Comparison of ENCODE assay signal across 1 cellular context in the genomic region with DNA sequence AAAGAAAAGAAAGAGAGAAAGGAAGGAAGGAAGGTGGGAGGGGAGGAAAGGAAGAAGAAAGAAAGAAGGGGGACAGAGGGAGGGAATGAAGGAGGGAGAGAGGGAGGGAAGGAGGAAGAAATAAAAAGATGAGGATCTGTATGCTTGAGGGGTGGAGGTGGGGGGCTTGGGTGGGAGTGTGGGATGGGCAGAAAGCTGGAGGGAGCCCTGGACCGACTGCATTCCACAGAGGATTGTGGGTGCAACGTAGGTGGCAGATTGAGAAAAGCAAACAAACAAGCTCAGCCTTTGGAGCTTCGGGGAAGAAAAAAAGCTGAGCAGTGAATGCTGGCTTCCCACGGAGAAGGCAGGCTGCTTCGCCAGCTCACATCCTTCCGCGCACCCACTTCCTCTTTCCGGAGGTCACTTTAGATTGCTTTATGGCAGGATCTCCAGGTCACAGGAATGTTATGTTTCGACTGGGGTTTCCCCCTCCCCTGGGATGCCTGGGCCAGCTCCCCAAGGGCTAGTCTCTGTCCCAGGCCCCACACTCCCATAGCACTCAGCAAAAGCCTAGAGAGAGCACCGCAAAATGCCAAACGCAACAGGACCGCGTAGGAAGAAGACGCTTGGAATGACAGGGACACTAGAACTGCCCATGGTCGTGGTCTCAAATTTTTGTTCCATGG.
TF ChIP-seq lines count a peak whose summit lies in the region.

No MANE protein-coding gene starts in this region.

TF ChIP-seq in HepG2, 621 proteins besides CTCF, POLR2A, EP300 and RAD21 (continued from another document and continues in another):
- TF ChIP-seq, protein P1, sequence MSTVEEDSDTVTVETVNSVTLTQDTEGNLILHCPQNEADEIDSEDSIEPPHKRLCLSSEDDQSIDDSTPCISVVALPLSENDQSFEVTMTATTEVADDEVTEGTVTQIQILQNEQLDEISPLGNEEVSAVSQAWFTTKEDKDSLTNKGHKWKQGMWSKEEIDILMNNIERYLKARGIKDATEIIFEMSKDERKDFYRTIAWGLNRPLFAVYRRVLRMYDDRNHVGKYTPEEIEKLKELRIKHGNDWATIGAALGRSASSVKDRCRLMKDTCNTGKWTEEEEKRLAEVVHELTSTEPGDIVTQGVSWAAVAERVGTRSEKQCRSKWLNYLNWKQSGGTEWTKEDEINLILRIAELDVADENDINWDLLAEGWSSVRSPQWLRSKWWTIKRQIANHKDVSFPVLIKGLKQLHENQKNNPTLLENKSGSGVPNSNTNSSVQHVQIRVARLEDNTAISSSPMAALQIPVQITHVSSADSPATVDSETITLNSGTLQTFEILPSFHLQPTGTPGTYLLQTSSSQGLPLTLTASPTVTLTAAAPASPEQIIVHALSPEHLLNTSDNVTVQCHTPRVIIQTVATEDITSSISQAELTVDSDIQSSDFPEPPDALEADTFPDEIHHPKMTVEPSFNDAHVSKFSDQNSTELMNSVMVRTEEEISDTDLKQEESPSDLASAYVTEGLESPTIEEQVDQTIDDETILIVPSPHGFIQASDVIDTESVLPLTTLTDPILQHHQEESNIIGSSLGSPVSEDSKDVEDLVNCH (CRISPR knock-in tag; IDR thresholded peaks at IDR 0.05), result no peak
- TF ChIP-seq EHMT2 (IDR thresholded peaks at IDR 0.05; ENCODE audit: borderline replicate concordance, low read depth, low read length), result no peak
- TF ChIP-seq, protein P2, sequence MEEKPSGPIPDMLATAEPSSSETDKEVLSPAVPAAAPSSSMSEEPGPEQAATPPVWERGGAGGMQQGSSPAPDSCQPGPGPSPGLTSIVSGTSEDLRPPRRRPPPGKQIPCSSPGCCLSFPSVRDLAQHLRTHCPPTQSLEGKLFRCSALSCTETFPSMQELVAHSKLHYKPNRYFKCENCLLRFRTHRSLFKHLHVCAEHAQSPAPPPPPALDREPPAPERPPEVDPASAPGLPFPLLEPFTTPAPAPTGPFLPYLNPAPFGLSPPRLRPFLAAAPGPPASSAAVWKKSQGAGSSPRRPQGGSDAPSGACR (CRISPR knock-in tag; IDR thresholded peaks at IDR 0.05), result no peak; the same call in 1 of the 2 replicates
- TF ChIP-seq, protein P3, sequence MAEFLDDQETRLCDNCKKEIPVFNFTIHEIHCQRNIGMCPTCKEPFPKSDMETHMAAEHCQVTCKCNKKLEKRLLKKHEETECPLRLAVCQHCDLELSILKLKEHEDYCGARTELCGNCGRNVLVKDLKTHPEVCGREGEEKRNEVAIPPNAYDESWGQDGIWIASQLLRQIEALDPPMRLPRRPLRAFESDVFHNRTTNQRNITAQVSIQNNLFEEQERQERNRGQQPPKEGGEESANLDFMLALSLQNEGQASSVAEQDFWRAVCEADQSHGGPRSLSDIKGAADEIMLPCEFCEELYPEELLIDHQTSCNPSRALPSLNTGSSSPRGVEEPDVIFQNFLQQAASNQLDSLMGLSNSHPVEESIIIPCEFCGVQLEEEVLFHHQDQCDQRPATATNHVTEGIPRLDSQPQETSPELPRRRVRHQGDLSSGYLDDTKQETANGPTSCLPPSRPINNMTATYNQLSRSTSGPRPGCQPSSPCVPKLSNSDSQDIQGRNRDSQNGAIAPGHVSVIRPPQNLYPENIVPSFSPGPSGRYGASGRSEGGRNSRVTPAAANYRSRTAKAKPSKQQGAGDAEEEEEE (CRISPR knock-in tag; IDR thresholded peaks at IDR 0.05; ENCODE audit: borderline replicate concordance), result no peak
- TF ChIP-seq, protein P4, sequence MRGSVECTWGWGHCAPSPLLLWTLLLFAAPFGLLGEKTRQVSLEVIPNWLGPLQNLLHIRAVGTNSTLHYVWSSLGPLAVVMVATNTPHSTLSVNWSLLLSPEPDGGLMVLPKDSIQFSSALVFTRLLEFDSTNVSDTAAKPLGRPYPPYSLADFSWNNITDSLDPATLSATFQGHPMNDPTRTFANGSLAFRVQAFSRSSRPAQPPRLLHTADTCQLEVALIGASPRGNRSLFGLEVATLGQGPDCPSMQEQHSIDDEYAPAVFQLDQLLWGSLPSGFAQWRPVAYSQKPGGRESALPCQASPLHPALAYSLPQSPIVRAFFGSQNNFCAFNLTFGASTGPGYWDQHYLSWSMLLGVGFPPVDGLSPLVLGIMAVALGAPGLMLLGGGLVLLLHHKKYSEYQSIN (CRISPR knock-in tag; IDR thresholded peaks at IDR 0.05; ENCODE audit: borderline replicate concordance), result no peak
- TF ChIP-seq, protein P5, sequence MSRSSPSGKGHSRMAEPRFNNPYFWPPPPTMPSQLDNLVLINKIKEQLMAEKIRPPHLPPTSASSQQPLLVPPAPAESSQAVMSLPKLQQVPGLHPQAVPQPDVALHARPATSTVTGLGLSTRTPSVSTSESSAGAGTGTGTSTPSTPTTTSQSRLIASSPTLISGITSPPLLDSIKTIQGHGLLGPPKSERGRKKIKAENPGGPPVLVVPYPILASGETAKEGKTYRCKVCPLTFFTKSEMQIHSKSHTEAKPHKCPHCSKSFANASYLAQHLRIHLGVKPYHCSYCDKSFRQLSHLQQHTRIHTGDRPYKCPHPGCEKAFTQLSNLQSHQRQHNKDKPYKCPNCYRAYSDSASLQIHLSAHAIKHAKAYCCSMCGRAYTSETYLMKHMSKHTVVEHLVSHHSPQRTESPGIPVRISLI (CRISPR knock-in tag; IDR thresholded peaks at IDR 0.05; ENCODE audit: borderline replicate concordance), result peak; percentile 94
- TF ChIP-seq ZBTB8A (CRISPR knock-in tag; IDR thresholded peaks at IDR 0.05; ENCODE audit: borderline replicate concordance, low read depth), result no peak
- peak; percentile 86 for TF ChIP-seq FOXO1 (CRISPR knock-in tag; IDR thresholded peaks at IDR 0.05)
- TF ChIP-seq ZFY (CRISPR knock-in tag; IDR thresholded peaks at IDR 0.05), result no peak
- TF ChIP-seq, protein P6, sequence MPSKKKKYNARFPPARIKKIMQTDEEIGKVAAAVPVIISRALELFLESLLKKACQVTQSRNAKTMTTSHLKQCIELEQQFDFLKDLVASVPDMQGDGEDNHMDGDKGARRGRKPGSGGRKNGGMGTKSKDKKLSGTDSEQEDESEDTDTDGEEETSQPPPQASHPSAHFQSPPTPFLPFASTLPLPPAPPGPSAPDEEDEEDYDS (CRISPR knock-in tag; IDR thresholded peaks at IDR 0.05), result peak; percentile 31; the same call in 1 of the 2 replicates
- no peak for TF ChIP-seq SCMH1 (CRISPR knock-in tag; IDR thresholded peaks at IDR 0.05; ENCODE audit: borderline replicate concordance)
- TF ChIP-seq PPARG (CRISPR knock-in tag; conservative IDR thresholded peaks at IDR 0.05), result peak; percentile 80
- no peak for TF ChIP-seq NFYB (CRISPR knock-in tag; IDR thresholded peaks at IDR 0.05)
- no peak for TF ChIP-seq NKX3-1 (CRISPR knock-in tag; IDR thresholded peaks at IDR 0.05)
- TF ChIP-seq, protein P7, sequence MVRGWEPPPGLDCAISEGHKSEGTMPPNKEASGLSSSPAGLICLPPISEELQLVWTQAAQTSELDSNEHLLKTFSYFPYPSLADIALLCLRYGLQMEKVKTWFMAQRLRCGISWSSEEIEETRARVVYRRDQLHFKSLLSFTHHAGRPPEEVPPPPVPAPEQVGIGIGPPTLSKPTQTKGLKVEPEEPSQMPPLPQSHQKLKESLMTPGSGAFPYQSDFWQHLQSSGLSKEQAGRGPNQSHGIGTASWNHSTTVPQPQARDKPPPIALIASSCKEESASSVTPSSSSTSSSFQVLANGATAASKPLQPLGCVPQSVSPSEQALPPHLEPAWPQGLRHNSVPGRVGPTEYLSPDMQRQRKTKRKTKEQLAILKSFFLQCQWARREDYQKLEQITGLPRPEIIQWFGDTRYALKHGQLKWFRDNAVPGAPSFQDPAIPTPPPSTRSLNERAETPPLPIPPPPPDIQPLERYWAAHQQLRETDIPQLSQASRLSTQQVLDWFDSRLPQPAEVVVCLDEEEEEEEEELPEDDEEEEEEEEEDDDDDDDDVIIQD (CRISPR knock-in tag; IDR thresholded peaks at IDR 0.05; ENCODE audit: low read depth), result peak; percentile 91; the same call in 1 of the 2 replicates
- TF ChIP-seq ZNF776 (CRISPR knock-in tag; IDR thresholded peaks at IDR 0.05), result no peak
- TF ChIP-seq KAT8 (CRISPR knock-in tag; IDR thresholded peaks at IDR 0.05), result peak; percentile 62; the same call in 1 of the 2 replicates
- TF ChIP-seq PCBP2 (optimal IDR thresholded peaks at IDR 0.05; ENCODE audit: low read depth, low read length, poor library complexity, severe bottlenecking), result no peak
- peak; percentile 62; the same call in 1 of the 2 replicates for TF ChIP-seq ZNF614 (CRISPR knock-in tag; IDR thresholded peaks at IDR 0.05; ENCODE audit: borderline replicate concordance)
- TF ChIP-seq, protein P8, sequence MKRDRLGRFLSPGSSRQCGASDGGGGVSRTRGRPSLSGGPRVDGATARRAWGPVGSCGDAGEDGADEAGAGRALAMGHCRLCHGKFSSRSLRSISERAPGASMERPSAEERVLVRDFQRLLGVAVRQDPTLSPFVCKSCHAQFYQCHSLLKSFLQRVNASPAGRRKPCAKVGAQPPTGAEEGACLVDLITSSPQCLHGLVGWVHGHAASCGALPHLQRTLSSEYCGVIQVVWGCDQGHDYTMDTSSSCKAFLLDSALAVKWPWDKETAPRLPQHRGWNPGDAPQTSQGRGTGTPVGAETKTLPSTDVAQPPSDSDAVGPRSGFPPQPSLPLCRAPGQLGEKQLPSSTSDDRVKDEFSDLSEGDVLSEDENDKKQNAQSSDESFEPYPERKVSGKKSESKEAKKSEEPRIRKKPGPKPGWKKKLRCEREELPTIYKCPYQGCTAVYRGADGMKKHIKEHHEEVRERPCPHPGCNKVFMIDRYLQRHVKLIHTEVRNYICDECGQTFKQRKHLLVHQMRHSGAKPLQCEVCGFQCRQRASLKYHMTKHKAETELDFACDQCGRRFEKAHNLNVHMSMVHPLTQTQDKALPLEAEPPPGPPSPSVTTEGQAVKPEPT (CRISPR knock-in tag; IDR thresholded peaks at IDR 0.05; ENCODE audit: low read depth), result no peak
- no peak for TF ChIP-seq CREB1 (IDR thresholded peaks at IDR 0.05)
- no peak for TF ChIP-seq CREB1 (CRISPR knock-in tag; IDR thresholded peaks at IDR 0.05)
- no peak for TF ChIP-seq ZNF768 (CRISPR knock-in tag; IDR thresholded peaks at IDR 0.05)
- TF ChIP-seq ZNF788 (CRISPR knock-in tag; IDR thresholded peaks at IDR 0.05; ENCODE audit: borderline replicate concordance), result peak; percentile 64; the same call in 1 of the 2 replicates
- TF ChIP-seq, protein P9, sequence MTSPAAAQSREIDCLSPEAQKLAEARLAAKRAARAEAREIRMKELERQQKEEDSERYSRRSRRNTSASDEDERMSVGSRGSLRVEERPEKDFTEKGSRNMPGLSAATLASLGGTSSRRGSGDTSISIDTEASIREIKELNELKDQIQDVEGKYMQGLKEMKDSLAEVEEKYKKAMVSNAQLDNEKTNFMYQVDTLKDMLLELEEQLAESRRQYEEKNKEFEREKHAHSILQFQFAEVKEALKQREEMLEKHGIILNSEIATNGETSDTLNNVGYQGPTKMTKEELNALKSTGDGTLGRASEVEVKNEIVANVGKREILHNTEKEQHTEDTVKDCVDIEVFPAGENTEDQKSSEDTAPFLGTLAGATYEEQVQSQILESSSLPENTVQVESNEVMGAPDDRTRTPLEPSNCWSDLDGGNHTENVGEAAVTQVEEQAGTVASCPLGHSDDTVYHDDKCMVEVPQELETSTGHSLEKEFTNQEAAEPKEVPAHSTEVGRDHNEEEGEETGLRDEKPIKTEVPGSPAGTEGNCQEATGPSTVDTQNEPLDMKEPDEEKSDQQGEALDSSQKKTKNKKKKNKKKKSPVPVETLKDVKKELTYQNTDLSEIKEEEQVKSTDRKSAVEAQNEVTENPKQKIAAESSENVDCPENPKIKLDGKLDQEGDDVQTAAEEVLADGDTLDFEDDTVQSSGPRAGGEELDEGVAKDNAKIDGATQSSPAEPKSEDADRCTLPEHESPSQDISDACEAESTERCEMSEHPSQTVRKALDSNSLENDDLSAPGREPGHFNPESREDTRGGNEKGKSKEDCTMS (CRISPR knock-in tag; conservative IDR thresholded peaks at IDR 0.05), result no peak
- TF ChIP-seq ZNF567 (CRISPR knock-in tag; IDR thresholded peaks at IDR 0.05; ENCODE audit: borderline replicate concordance), result no peak
- peak; percentile 26 for TF ChIP-seq ZNF883 (CRISPR knock-in tag; IDR thresholded peaks at IDR 0.05; ENCODE audit: not compliant biosample characterization)
- no peak; the same call in 1 of the 2 replicates for TF ChIP-seq HDAC1 (CRISPR knock-in tag; IDR thresholded peaks at IDR 0.05)
- TF ChIP-seq, protein P10, sequence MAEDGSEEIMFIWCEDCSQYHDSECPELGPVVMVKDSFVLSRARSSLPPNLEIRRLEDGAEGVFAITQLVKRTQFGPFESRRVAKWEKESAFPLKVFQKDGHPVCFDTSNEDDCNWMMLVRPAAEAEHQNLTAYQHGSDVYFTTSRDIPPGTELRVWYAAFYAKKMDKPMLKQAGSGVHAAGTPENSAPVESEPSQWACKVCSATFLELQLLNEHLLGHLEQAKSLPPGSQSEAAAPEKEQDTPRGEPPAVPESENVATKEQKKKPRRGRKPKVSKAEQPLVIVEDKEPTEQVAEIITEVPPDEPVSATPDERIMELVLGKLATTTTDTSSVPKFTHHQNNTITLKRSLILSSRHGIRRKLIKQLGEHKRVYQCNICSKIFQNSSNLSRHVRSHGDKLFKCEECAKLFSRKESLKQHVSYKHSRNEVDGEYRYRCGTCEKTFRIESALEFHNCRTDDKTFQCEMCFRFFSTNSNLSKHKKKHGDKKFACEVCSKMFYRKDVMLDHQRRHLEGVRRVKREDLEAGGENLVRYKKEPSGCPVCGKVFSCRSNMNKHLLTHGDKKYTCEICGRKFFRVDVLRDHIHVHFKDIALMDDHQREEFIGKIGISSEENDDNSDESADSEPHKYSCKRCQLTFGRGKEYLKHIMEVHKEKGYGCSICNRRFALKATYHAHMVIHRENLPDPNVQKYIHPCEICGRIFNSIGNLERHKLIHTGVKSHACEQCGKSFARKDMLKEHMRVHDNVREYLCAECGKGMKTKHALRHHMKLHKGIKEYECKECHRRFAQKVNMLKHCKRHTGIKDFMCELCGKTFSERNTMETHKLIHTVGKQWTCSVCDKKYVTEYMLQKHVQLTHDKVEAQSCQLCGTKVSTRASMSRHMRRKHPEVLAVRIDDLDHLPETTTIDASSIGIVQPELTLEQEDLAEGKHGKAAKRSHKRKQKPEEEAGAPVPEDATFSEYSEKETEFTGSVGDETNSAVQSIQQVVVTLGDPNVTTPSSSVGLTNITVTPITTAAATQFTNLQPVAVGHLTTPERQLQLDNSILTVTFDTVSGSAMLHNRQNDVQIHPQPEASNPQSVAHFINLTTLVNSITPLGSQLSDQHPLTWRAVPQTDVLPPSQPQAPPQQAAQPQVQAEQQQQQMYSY (CRISPR knock-in tag; IDR thresholded peaks at IDR 0.05), result no peak
- no peak; the same call in 1 of the 2 replicates for TF ChIP-seq KAT7 (CRISPR knock-in tag; IDR thresholded peaks at IDR 0.05; ENCODE audit: borderline replicate concordance)
- TF ChIP-seq SNAI1 (CRISPR knock-in tag; IDR thresholded peaks at IDR 0.05; ENCODE audit: borderline replicate concordance), result no peak
- TF ChIP-seq ZNF777 (CRISPR knock-in tag; IDR thresholded peaks at IDR 0.05), result no peak
- TF ChIP-seq PAWR (CRISPR knock-in tag; IDR thresholded peaks at IDR 0.05; ENCODE audit: borderline replicate concordance), result no peak
- no peak for TF ChIP-seq ZNF484 (CRISPR knock-in tag; IDR thresholded peaks at IDR 0.05; ENCODE audit: borderline replicate concordance, low read depth)
- no peak for TF ChIP-seq ZNF879 (CRISPR knock-in tag; IDR thresholded peaks at IDR 0.05)
- no peak for TF ChIP-seq ZNF7 (CRISPR knock-in tag; IDR thresholded peaks at IDR 0.05)
- TF ChIP-seq KDM5B (CRISPR knock-in tag; IDR thresholded peaks at IDR 0.05; ENCODE audit: borderline replicate concordance), result peak; percentile 47; the same call in 1 of the 2 replicates
- no peak for TF ChIP-seq MBD4 (IDR thresholded peaks at IDR 0.05; ENCODE audit: borderline replicate concordance, low read length)
- no peak for TF ChIP-seq ZNF180 (CRISPR knock-in tag; IDR thresholded peaks at IDR 0.05; ENCODE audit: borderline replicate concordance, low read depth)
